Comparison of ENCODE assay signal across 8 cellular contexts in the genomic region with DNA sequence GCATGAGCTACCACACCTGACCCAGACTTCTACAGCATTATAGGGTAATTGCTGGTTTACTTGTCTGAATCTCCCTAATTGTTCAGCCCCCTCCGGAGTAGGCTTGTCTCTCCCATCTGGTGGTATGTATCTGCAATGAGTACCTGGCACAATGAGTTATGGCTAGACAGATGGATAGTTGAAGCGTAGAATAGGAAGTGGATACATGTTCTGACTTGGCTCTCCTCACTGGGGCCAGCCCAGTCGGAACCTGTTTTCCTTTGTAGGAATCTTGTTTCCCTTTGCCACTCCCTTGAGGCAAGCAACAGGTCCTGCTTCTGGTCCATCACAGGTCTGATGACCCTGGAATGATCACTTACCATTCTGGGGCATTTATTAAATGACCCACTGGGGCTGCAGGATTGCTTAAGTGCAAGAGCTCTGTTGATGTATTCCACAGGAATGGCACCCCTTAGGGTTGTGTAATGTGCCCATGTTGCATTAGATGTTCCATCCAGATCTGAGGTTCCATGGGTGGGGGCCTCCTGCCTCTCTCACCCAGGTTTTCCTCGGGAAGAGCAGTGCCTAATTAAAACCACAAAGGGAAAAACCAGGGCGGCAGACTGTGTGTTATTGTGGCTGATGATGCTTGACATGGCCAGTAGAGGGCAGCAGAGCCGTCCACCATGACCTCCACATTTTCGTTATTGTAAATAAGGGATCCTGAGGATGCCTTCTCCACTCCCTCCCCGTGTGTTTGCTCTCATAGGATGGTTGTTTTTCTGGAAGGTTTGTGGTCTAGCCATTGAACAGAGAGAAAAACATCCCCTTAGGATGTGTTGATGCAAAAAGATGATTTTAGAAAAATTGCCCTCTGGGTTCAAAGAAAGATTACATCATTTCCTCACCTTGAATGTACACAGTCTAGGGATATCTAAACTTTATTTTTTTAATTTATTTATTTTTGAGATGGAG. TPM values are rescaled to one million over a fixed set of nuclear protein-coding genes. Genes with fewer than 3 reads are reported as not detected.
DNase-seq lines count a peak whose midpoint lies in the region; ATAC-seq, FAIRE-seq and TF ChIP-seq lines count a peak whose summit lies in the region.

No MANE protein-coding gene starts in this region.

- peak overlapping the region; percentile 80 for H3K27ac Mint-ChIP-seq in T-helper 2 cell treated with Interferon-gamma antibody and Interleukin-4, amounts not matched to agents 5 μg/mL and 100 μg/mL, for 36 hours
- H3K27ac Mint-ChIP-seq in astrocyte (ENCODE audit: unreplicated experiment), result no peak overlapping the region

- no peaks in the 10 kb centered on the region for H3K36me3 Mint-ChIP-seq in T-helper 2 cell treated with Interferon-gamma antibody and Interleukin-4, amounts not matched to agents 5 μg/mL and 100 μg/mL, for 36 hours (ENCODE audit: low read depth)
- no peaks in the 10 kb centered on the region for H3K36me3 Mint-ChIP-seq in astrocyte (ENCODE audit: low read depth, unreplicated experiment)

- TF ChIP-seq CTCF in AG09319 (IDR thresholded peaks at IDR 0.05; ENCODE audit: low read depth, low read length) (peak; percentile 83), LNCAP (IDR thresholded peaks at IDR 0.05) (peak; percentile 94), astrocyte (IDR thresholded peaks at IDR 0.05; ENCODE audit: insufficient read depth, low read depth, low read length) (peak; percentile 91), right atrium auricular region (IDR thresholded peaks at IDR 0.05) (peak; percentile 81 to 94), sigmoid colon (IDR thresholded peaks at IDR 0.05) (peak; percentile 53 to 92 (median 65))

- H4K20me1 ChIP-seq in astrocyte (ENCODE audit: insufficient read depth, low read length), result no peaks in the 10 kb centered on the region

- no peaks in the 10 kb centered on the region for H3K27me3 ChIP-seq in astrocyte (ENCODE audit: insufficient read depth, low read length)
- no peaks in the 10 kb centered on the region for H3K27me3 ChIP-seq in right atrium auricular region
- no peaks in the 10 kb centered on the region for H3K27me3 ChIP-seq in sigmoid colon

- peaks cover 1% of the 10 kb centered on the region for H3K27me3 Mint-ChIP-seq in T-helper 2 cell treated with Interferon-gamma antibody and Interleukin-4, amounts not matched to agents 5 μg/mL and 100 μg/mL, for 36 hours (ENCODE audit: low read depth)
- H3K27me3 Mint-ChIP-seq in astrocyte (ENCODE audit: low read depth, unreplicated experiment), result no peaks in the 10 kb centered on the region

- peak overlapping the region; percentile 73 for H3K4me3 Mint-ChIP-seq in T-helper 2 cell treated with Interferon-gamma antibody and Interleukin-4, amounts not matched to agents 5 μg/mL and 100 μg/mL, for 36 hours
- no peak overlapping the region for H3K4me3 Mint-ChIP-seq in astrocyte (ENCODE audit: unreplicated experiment)

- no peak for TF ChIP-seq POLR2A in sigmoid colon (IDR thresholded peaks at IDR 0.05)

- H3K27ac ChIP-seq in astrocyte (ENCODE audit: low read depth, low read length) (no peak overlapping the region), right atrium auricular region (no peak overlapping the region), sigmoid colon (no peak overlapping the region)

- WGBS in sigmoid colon, 2 donors, result 34 to 35% methylated on average over 8 of the region's 8 CpGs

- H3K79me2 ChIP-seq in astrocyte (ENCODE audit: insufficient read depth, low read length), result no peaks in the 10 kb centered on the region

- FAIRE-seq in astrocyte (lab: Jason Lieb, UNC), result no peak

- TF ChIP-seq EP300 in sigmoid colon (IDR thresholded peaks at IDR 0.05), result no peak

- no peak overlapping the region for H3K9ac ChIP-seq in astrocyte (ENCODE audit: low read length)

- no peaks in the 10 kb centered on the region for H3K9me3 ChIP-seq in astrocyte (ENCODE audit: insufficient read depth, low read depth, low read length)
- H3K9me3 ChIP-seq in right atrium auricular region, result no peaks in the 10 kb centered on the region
- no peaks in the 10 kb centered on the region for H3K9me3 ChIP-seq in sigmoid colon

- H3K4me1 ChIP-seq in astrocyte (ENCODE audit: insufficient read depth, low read length), result no peaks in the 10 kb centered on the region
- no peaks in the 10 kb centered on the region for H3K4me1 ChIP-seq in right atrium auricular region
- no peaks in the 10 kb centered on the region for H3K4me1 ChIP-seq in sigmoid colon

- H2AFZ ChIP-seq in astrocyte (ENCODE audit: low read depth, low read length), result no peak overlapping the region

- ATAC-seq in GM19035 (IDR thresholded peaks at IDR 0.05; ENCODE audit: unreplicated experiment) (peak; percentile 75), HG03280 (IDR thresholded peaks at IDR 0.05; ENCODE audit: unreplicated experiment) (no peak)

- peaks cover 33% of the 10 kb centered on the region for H3K4me1 Mint-ChIP-seq in T-helper 2 cell treated with Interferon-gamma antibody and Interleukin-4, amounts not matched to agents 5 μg/mL and 100 μg/mL, for 36 hours (ENCODE audit: low read depth)
- H3K4me1 Mint-ChIP-seq in astrocyte (ENCODE audit: low read depth, unreplicated experiment), result no peaks in the 10 kb centered on the region

- no peaks in the 10 kb centered on the region for H3K9me3 Mint-ChIP-seq in T-helper 2 cell treated with Interferon-gamma antibody and Interleukin-4, amounts not matched to agents 5 μg/mL and 100 μg/mL, for 36 hours
- no peaks in the 10 kb centered on the region for H3K9me3 Mint-ChIP-seq in astrocyte (ENCODE audit: unreplicated experiment)

- H3K4me2 ChIP-seq in astrocyte (ENCODE audit: low read length), result no peak overlapping the region

- H3K36me3 ChIP-seq in astrocyte (ENCODE audit: insufficient read depth, low read length), result no peaks in the 10 kb centered on the region
- no peaks in the 10 kb centered on the region for H3K36me3 ChIP-seq in right atrium auricular region
- no peaks in the 10 kb centered on the region for H3K36me3 ChIP-seq in sigmoid colon

- H3K4me3 ChIP-seq in astrocyte (ENCODE audit: insufficient read depth, low read depth, low read length), result no peak overlapping the region
- no peak overlapping the region for H3K4me3 ChIP-seq in right atrium auricular region
- H3K4me3 ChIP-seq in sigmoid colon, result no peak overlapping the region

- intact Hi-C loops in sigmoid colon (cut with DNase I), result loop anchor here (1.0 to 5.0 kb wide), 3 partner anchors 41 to 371 kb away; no protein-coding TSS in a partner anchor

- DNase-seq in AG09319 (ENCODE audit: extremely low read depth, low read depth) (peak; percentile 22), astrocyte (ENCODE audit: low read depth) (peak; percentile 22), right atrium auricular region (ENCODE audit: low spot score) (peak; percentile 71), sigmoid colon (peak; percentile 76)
- peak; percentile 44 for DNase-seq in T-helper 2 cell treated with Interferon-gamma antibody and Interleukin-4, amounts not matched to agents 5 μg/mL and 100 μg/mL, for 36 hours (ENCODE audit: low spot score)

RNA-seq across cellular contexts. Expression of gene CMTM8, which starts 58.0 kb away (rescaled TPM):
- total RNA-seq in astrocyte (1.6 TPM in 2 replicates), right atrium auricular region (1 to 10 TPM; 3.1 to 7.1 TPM), sigmoid colon (1 to 10 TPM in 1 of 4 donors, under 1 TPM in 2, not detected in 1; 0.49 to 4.4 (median 0.81) TPM)
- 1 to 10 TPM; 4.2 to 7.9 (median 4.4) TPM for polyA plus RNA-seq in sigmoid colon

Comparison
In these comparisons a context has a peak if more than half of its experiments do, and no peak if none do; other contexts are left out.
1. DNase-seq: peak in every context shown above with its lines; median percentile 76 in sigmoid colon; 71 in right atrium auricular region; 44 in T-helper 2 cell treated with Interferon-gamma antibody and Interleukin-4, amounts not matched to agents 5 μg/mL and 100 μg/mL, for 36 hours; 22 in AG09319; 22 in astrocyte.